In genomic region chr15:75300026-75300425, GRCh38 we compare ENCODE assay signal across 8 cellular contexts. TPM values are rescaled to one million over a fixed set of nuclear protein-coding genes. Genes with fewer than 3 reads are reported as not detected.
"Had no signal": no experiment of that assay in that cellular context is flagged by ENCODE, and none has a peak within 500 bp of the region (broad histone marks: within the 10 kb centered on the region; RNA-seq: fewer than 3 reads in every experiment).

No MANE protein-coding gene starts in this region.

RNA-seq across cellular contexts. Expression of gene GOLGA6D, which starts 17.4 kb away (rescaled TPM):
- total RNA-seq: M059J, NCI-H460, OCI-LY7, PC-9, Right ventricle myocardium inferior, RPMI7951, SJCRH30, SK-MEL-5 had no signal

RNA-seq across cellular contexts. Expression of gene GOLGA6C, which starts 41.9 kb away (rescaled TPM):
- total RNA-seq: M059J, NCI-H460, PC-9, Right ventricle myocardium inferior, RPMI7951, SJCRH30, SK-MEL-5 had no signal
